33 cellular contexts compared by ENCODE assay signal in the genomic region with DNA sequence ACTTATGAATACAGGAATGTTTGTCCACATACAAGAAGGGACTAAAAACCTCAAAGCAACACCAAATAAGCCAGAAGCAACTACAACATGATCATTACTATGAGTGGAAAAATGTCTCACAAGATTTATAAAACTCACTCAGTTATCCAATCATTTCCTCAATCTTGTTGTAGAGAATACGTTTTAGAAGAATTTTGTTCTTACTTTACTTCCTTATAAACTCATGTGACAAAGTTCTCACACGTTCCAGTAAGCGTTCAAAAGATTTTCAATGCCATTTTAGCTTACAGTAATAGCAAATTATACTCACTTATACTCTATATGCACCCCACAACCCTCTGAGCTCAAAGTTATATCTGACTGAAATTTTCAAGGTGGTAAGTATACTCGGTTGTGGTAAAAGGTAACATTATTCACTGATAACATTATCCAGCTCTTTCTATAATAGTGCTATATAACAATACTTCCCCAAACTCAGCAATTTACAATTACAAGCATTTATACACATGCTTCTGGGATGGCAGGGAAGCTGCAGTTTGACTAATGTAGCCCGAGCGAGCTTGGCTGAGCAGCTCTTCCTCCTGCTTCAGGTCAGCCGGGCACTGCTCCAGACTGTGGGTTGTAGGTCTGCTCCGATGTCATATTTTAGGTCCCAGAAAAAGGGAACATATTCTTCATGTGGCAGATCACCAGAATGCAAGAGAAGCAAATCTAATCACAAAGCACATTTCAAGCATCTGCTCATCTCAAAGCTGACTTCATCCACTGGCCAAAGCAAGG.
"Had no signal": no experiment of that assay in that cellular context is flagged by ENCODE, and none has a peak within 500 bp of the region (broad histone marks: within the 10 kb centered on the region; RNA-seq: fewer than 3 reads in every experiment).

No MANE protein-coding gene starts in this region.

- H3K9me3 Mint-ChIP-seq: activated CD4-positive, alpha-beta T cell treated with anti-CD3 and anti-CD28 coated beads, Interleukin-2, amount 10 ng/mL, durations not matched to agents 7 days and 5 days; activated CD8-positive, alpha-beta T cell treated with anti-CD3 and anti-CD28 coated beads for 36 hours; dendritic cell treated with granulocyte-macrophage colony-stimulating factor and Interleukin-4, amounts not matched to agents 40 ng/mL and 50 ng/mL, for 4 days; endodermal cell; T-helper 1 cell treated with Interleukin-12 subunit alpha and Interleukin-12 subunit beta and Interleukin-4 antibody, amounts not matched to agents 30 μg/mL and 1 μg/mL, for 36 hours had no signal

- H3K27ac Mint-ChIP-seq: activated CD4-positive, alpha-beta T cell treated with anti-CD3 and anti-CD28 coated beads, Interleukin-2, amount 10 ng/mL, durations not matched to agents 7 days and 5 days; activated CD8-positive, alpha-beta memory T cell treated with anti-CD3 and anti-CD28 coated beads, Interleukin-2, amount 10 ng/mL, durations not matched to agents 7 days and 5 days; activated CD8-positive, alpha-beta T cell treated with anti-CD3 and anti-CD28 coated beads for 36 hours; activated naive CD8-positive, alpha-beta T cell; activated T-cell treated with anti-CD3 and anti-CD28 coated beads, Interleukin-2, amount 50 U/mL, for 72 hours; dendritic cell treated with granulocyte-macrophage colony-stimulating factor and Interleukin-4, amounts not matched to agents 40 ng/mL and 50 ng/mL, for 4 days; endodermal cell; nephron progenitor cell; T-helper 1 cell treated with Interleukin-12 subunit alpha and Interleukin-12 subunit beta and Interleukin-4 antibody, amounts not matched to agents 30 μg/mL and 1 μg/mL, for 36 hours had no signal

- H3K4me3 Mint-ChIP-seq: activated CD4-positive, alpha-beta T cell treated with anti-CD3 and anti-CD28 coated beads, Interleukin-2, amount 10 ng/mL, durations not matched to agents 7 days and 5 days; activated CD8-positive, alpha-beta memory T cell treated with anti-CD3 and anti-CD28 coated beads, Interleukin-2, amount 10 ng/mL, durations not matched to agents 7 days and 5 days; activated CD8-positive, alpha-beta T cell treated with anti-CD3 and anti-CD28 coated beads for 36 hours; activated naive CD8-positive, alpha-beta T cell; activated T-cell treated with anti-CD3 and anti-CD28 coated beads, Interleukin-2, amount 50 U/mL, for 72 hours; brain; dendritic cell treated with granulocyte-macrophage colony-stimulating factor and Interleukin-4, amounts not matched to agents 40 ng/mL and 50 ng/mL, for 4 days; endodermal cell; nephron progenitor cell; T-helper 1 cell treated with Interleukin-12 subunit alpha and Interleukin-12 subunit beta and Interleukin-4 antibody, amounts not matched to agents 30 μg/mL and 1 μg/mL, for 36 hours had no signal

- H3K27me3 Mint-ChIP-seq: activated CD4-positive, alpha-beta T cell treated with anti-CD3 and anti-CD28 coated beads, Interleukin-2, amount 10 ng/mL, durations not matched to agents 7 days and 5 days; activated CD8-positive, alpha-beta memory T cell treated with anti-CD3 and anti-CD28 coated beads, Interleukin-2, amount 10 ng/mL, durations not matched to agents 7 days and 5 days; activated CD8-positive, alpha-beta T cell treated with anti-CD3 and anti-CD28 coated beads for 36 hours; activated naive CD8-positive, alpha-beta T cell; brain; dendritic cell treated with granulocyte-macrophage colony-stimulating factor and Interleukin-4, amounts not matched to agents 40 ng/mL and 50 ng/mL, for 4 days had no signal

- H3K36me3 ChIP-seq: ascending aorta, heart left ventricle, left ventricle myocardium inferior, neutrophil, prostate gland, upper lobe of right lung, WERI-Rb-1 had no signal

- DNase-seq: activated CD4-positive, alpha-beta T cell treated with anti-CD3 and anti-CD28 coated beads, Interleukin-2, amount 10 ng/mL, durations not matched to agents 7 days and 5 days; activated CD8-positive, alpha-beta memory T cell treated with anti-CD3 and anti-CD28 coated beads, Interleukin-2, amount 10 ng/mL, durations not matched to agents 7 days and 5 days; activated CD8-positive, alpha-beta T cell treated with anti-CD3 and anti-CD28 coated beads for 36 hours; activated naive CD4-positive, alpha-beta T cell treated with Interleukin-2 at 50 U/mL for 16 hours; activated T-cell treated with anti-CD3 and anti-CD28 coated beads for 4 hours; activated T-cell treated with anti-CD3 and anti-CD28 coated beads, Interleukin-2, amount 50 U/mL, for 72 hours; endodermal cell; foreskin fibroblast; heart left ventricle; kidney glomerular epithelial cell; left ventricle myocardium inferior; mesendoderm; nephron progenitor cell; retina; stimulated activated CD4-positive, alpha-beta T cell treated with anti-CD3 and anti-CD28 coated beads, Interleukin-12 subunit alpha, Interleukin-12 subunit beta, amount 100 ng/mL, for 4 hours; stimulated activated CD4-positive, alpha-beta T cell treated with anti-CD3 and anti-CD28 coated beads, Interleukin-4, amount 100 ng/mL, for 1 hour; stimulated activated naive CD8-positive, alpha-beta T cell treated with anti-CD3 and anti-CD28 coated beads, Interleukin-15, Interleukin-2, amounts not matched to agents 100 U/mL and 50 U/mL, for 24 hours; SW 1271; T-helper 9 cell; upper lobe of right lung; WERI-Rb-1 had no signal

- H3K4me1 Mint-ChIP-seq: activated CD4-positive, alpha-beta T cell treated with anti-CD3 and anti-CD28 coated beads, Interleukin-2, amount 10 ng/mL, durations not matched to agents 7 days and 5 days; activated CD8-positive, alpha-beta memory T cell treated with anti-CD3 and anti-CD28 coated beads, Interleukin-2, amount 10 ng/mL, durations not matched to agents 7 days and 5 days had no signal

- H3K27ac ChIP-seq: ascending aorta, heart left ventricle, left ventricle myocardium inferior, neutrophil, prostate gland, skin epidermis, upper lobe of right lung, WERI-Rb-1 had no signal

- H3K9me3 ChIP-seq: ascending aorta, neutrophil, prostate gland, upper lobe of right lung had no signal

- H3K4me3 ChIP-seq: ascending aorta, heart left ventricle, left ventricle myocardium inferior, lung, prostate gland, skin epidermis, upper lobe of right lung had no signal

- H3K4me1 ChIP-seq: ascending aorta, heart left ventricle, left ventricle myocardium inferior, prostate gland, upper lobe of right lung had no signal

- ATAC-seq: activated CD4-positive, CD25-positive, alpha-beta regulatory T cell treated with anti-CD3 and anti-CD28 coated beads, Interleukin-2, amount 50 U/mL, for 24 hours; activated CD8-positive, alpha-beta memory T cell treated with anti-CD3 and anti-CD28 coated beads, Interleukin-2, amount 10 ng/mL, durations not matched to agents 7 days and 5 days; activated CD8-positive, alpha-beta T cell treated with anti-CD3 and anti-CD28 coated beads for 36 hours; activated T-cell treated with anti-CD3 and anti-CD28 coated beads, Interleukin-2, amount 50 U/mL, for 72 hours; esophagus mucosa; heart left ventricle; sciatic nerve; stimulated activated naive CD8-positive, alpha-beta T cell treated with anti-CD3 and anti-CD28 coated beads, Interleukin-15, Interleukin-2, amounts not matched to agents 100 U/mL and 50 U/mL, for 24 hours; upper lobe of right lung had no signal

- H3K27me3 ChIP-seq: ascending aorta, heart left ventricle, neutrophil, upper lobe of right lung had no signal
